Comparison of ENCODE assay signal across 8 cellular contexts in genomic region chr14:76876076-76876475, GRCh38. TPM values are rescaled to one million over a fixed set of nuclear protein-coding genes. Genes with fewer than 3 reads are reported as not detected.
DNase-seq lines count a peak whose midpoint lies in the region; ATAC-seq, FAIRE-seq and TF ChIP-seq lines count a peak whose summit lies in the region.

No MANE protein-coding gene starts in this region.

- no peak overlapping the region for H3K23ac ChIP-seq in mesendoderm (ENCODE audit: low read length)

- H3K4me3 ChIP-seq in mesendoderm (ENCODE audit: low read length) = no peak overlapping the region

- H3K27me3 ChIP-seq in CD4-positive, alpha-beta T cell (ENCODE audit: control insufficient read depth, insufficient read depth, low read length) = no peaks in the 10 kb centered on the region
- no peaks in the 10 kb centered on the region for H3K27me3 ChIP-seq in mesendoderm (ENCODE audit: insufficient read depth, low read length, poor library complexity)

- no peaks in the 10 kb centered on the region for H3K79me2 ChIP-seq in mesendoderm (ENCODE audit: control insufficient read depth, insufficient read depth, low read length)

- no peak overlapping the region for H2BK15ac ChIP-seq in mesendoderm (replicated peaks; ENCODE audit: low read depth)

- no peaks in the 10 kb centered on the region for H3K36me3 Mint-ChIP-seq in CD4-positive, alpha-beta T cell (ENCODE audit: low read depth)
- H3K36me3 Mint-ChIP-seq in stimulated activated naive B cell treated with anti-CD40 and anti-IgM and Interleukin-4, amounts not matched to agents 10 μg/mL and 1 μg/mL and 100 μg/mL, for 72 hours = peaks cover 0 to 2% of the 10 kb centered on the region in 2 donors

- no peaks in the 10 kb centered on the region for H3K27me3 Mint-ChIP-seq in CD4-positive, alpha-beta T cell
- H3K27me3 Mint-ChIP-seq in stimulated activated naive B cell treated with anti-CD40 and anti-IgM and Interleukin-4, amounts not matched to agents 10 μg/mL and 1 μg/mL and 100 μg/mL, for 72 hours = peaks cover 13 to 15% of the 10 kb centered on the region in 2 donors

- H3K4me1 ChIP-seq in mesendoderm (ENCODE audit: control insufficient read depth, low read depth, low read length) = no peaks in the 10 kb centered on the region

- POLR2A ChIA-PET in CD4-positive, alpha-beta T cell (lab: Charles Lee) = interaction anchor here (1.1 to 2.1 kb wide), 5 partner anchors 29 to 248 kb away, joined by 3 to 14 read pairs (median 4); no protein-coding TSS in a partner anchor

- no peaks in the 10 kb centered on the region for H3K79me1 ChIP-seq in mesendoderm (ENCODE audit: low read length)

- H3K27ac ChIP-seq in CD4-positive, alpha-beta T cell (ENCODE audit: low read depth, low read length) = no peak overlapping the region
- H3K27ac ChIP-seq in mesendoderm (ENCODE audit: low read depth, low read length) = no peak overlapping the region

- peak; percentile 31 for FAIRE-seq in endometrium (lab: Jason Lieb, UNC)

- CTCF ChIA-PET in CD4-positive, alpha-beta T cell (lab: Charles Lee) = interaction anchor here (0.6 to 4.0 kb wide), 22 partner anchors 10 to 440 kb away, joined by 3 to 38 read pairs (median 5); no protein-coding TSS in a partner anchor

- H3K36me3 ChIP-seq in mesendoderm (ENCODE audit: control insufficient read depth, insufficient read depth, low read length) = no peaks in the 10 kb centered on the region

- no peak overlapping the region for H3K4me2 ChIP-seq in mesendoderm (ENCODE audit: low read length)

- no peak overlapping the region for H2BK5ac ChIP-seq in mesendoderm (ENCODE audit: low read length)

- H3K4me3 Mint-ChIP-seq in CD4-positive, alpha-beta T cell = no peak overlapping the region
- H3K4me3 Mint-ChIP-seq in stimulated activated naive B cell treated with anti-CD40 and anti-IgM and Interleukin-4, amounts not matched to agents 10 μg/mL and 1 μg/mL and 100 μg/mL, for 72 hours = no peak overlapping the region

- no peaks in the 10 kb centered on the region for H3K9me3 Mint-ChIP-seq in CD4-positive, alpha-beta T cell
- H3K9me3 Mint-ChIP-seq in stimulated activated naive B cell treated with anti-CD40 and anti-IgM and Interleukin-4, amounts not matched to agents 10 μg/mL and 1 μg/mL and 100 μg/mL, for 72 hours = peaks cover 0 to 3% of the 10 kb centered on the region in 2 donors

- no peak overlapping the region for H3K56ac ChIP-seq in mesendoderm (ENCODE audit: low read length)

- H3K4me1 Mint-ChIP-seq in CD4-positive, alpha-beta T cell (ENCODE audit: low read depth) = peaks cover 4% of the 10 kb centered on the region
- peaks cover 0 to 2% of the 10 kb centered on the region in 2 donors for H3K4me1 Mint-ChIP-seq in stimulated activated naive B cell treated with anti-CD40 and anti-IgM and Interleukin-4, amounts not matched to agents 10 μg/mL and 1 μg/mL and 100 μg/mL, for 72 hours

- H2AK5ac ChIP-seq in mesendoderm (ENCODE audit: low read length) = no peak overlapping the region

- H2BK120ac ChIP-seq in mesendoderm (ENCODE audit: low read depth, low read length) = no peak overlapping the region

- H3K18ac ChIP-seq in mesendoderm (ENCODE audit: low read length) = no peak overlapping the region

- no peaks in the 10 kb centered on the region for H3K9me3 ChIP-seq in CD4-positive, alpha-beta T cell (ENCODE audit: control insufficient read depth, low read length)

- TF ChIP-seq CTCF in CD4-positive, alpha-beta T cell (IDR thresholded peaks at IDR 0.05) = peak; percentile 87

- no peak overlapping the region for H3K27ac Mint-ChIP-seq in CD4-positive, alpha-beta T cell
- H3K27ac Mint-ChIP-seq in stimulated activated naive B cell treated with anti-CD40 and anti-IgM and Interleukin-4, amounts not matched to agents 10 μg/mL and 1 μg/mL and 100 μg/mL, for 72 hours = peak overlapping the region; percentile 26

- no peak overlapping the region for H3K4ac ChIP-seq in mesendoderm (ENCODE audit: low read depth, low read length)

- no CpG with 5 or more reads among the region's 3 CpGs for WGBS in mesendoderm (ENCODE audit: extremely low coverage, insufficient coverage, low lambda C conversion rate)

- H4K5ac ChIP-seq in mesendoderm (ENCODE audit: low read length) = no peak overlapping the region

- ATAC-seq in CD4-positive, alpha-beta T cell (ENCODE audit: poor library complexity) = peak; percentile 64
- ATAC-seq in HG03354 (IDR thresholded peaks at IDR 0.05; ENCODE audit: poor library complexity, severe bottlenecking, unreplicated experiment) (peak; percentile 52), HG03460 (IDR thresholded peaks at IDR 0.05; ENCODE audit: unreplicated experiment) (no peak)
- peak; percentile 69 to 80 for ATAC-seq in stimulated activated naive B cell treated with anti-CD40 and anti-IgM and Interleukin-4, amounts not matched to agents 10 μg/mL and 1 μg/mL and 100 μg/mL, for 72 hours (replicated peaks)

- no peak overlapping the region for H3K9ac ChIP-seq in mesendoderm (ENCODE audit: low read length)

- intact Hi-C loops in CD4-positive, alpha-beta T cell (cut with DNase I, micrococcal nuclease) = loop anchor here (1.0 to 2.0 kb wide), 4 partner anchors 37 to 219 kb away; no protein-coding TSS in a partner anchor

- no peak overlapping the region for H4K8ac ChIP-seq in mesendoderm (ENCODE audit: low read depth, low read length)

- peak in 9 of 10 experiments; percentile 22 to 47 (median 28) for DNase-seq in CD4-positive, alpha-beta T cell
- DNase-seq in NCI-H774 (lab: John Stamatoyannopoulos, UW) (peak; percentile 14), mesendoderm (peak; percentile 83)
- peak; percentile 12 to 16 for DNase-seq in activated CD8-positive, alpha-beta memory T cell treated with anti-CD3 and anti-CD28 coated beads for 1 hour (ENCODE audit: extremely low read depth in 1 of 2, low read depth in 1 of 2)
- peak; percentile 25 for DNase-seq in stimulated activated naive B cell treated with anti-CD40 and anti-IgM and Interleukin-4, amounts not matched to agents 10 μg/mL and 1 μg/mL and 100 μg/mL, for 72 hours

RNA-seq across cellular contexts. Expression of gene LRRC74A, which starts 49.9 kb away (rescaled TPM):
- total RNA-seq in CD4-positive, alpha-beta T cell = not detected
- not detected for polyA plus RNA-seq in mesendoderm (2013, experiment 1 of 2)
- not detected for polyA plus RNA-seq in mesendoderm (2013, experiment 2 of 2)

Comparison
In these comparisons a context has a peak if more than half of its experiments do, and no peak if none do; other contexts are left out.
1. DNase-seq: peak in every context shown above with its lines; median percentile 83 in mesendoderm; 28 in CD4-positive, alpha-beta T cell; 25 in stimulated activated naive B cell treated with anti-CD40 and anti-IgM and Interleukin-4, amounts not matched to agents 10 μg/mL and 1 μg/mL and 100 μg/mL, for 72 hours; 14 in NCI-H774; 14 in activated CD8-positive, alpha-beta memory T cell treated with anti-CD3 and anti-CD28 coated beads for 1 hour.